In the genomic region with DNA sequence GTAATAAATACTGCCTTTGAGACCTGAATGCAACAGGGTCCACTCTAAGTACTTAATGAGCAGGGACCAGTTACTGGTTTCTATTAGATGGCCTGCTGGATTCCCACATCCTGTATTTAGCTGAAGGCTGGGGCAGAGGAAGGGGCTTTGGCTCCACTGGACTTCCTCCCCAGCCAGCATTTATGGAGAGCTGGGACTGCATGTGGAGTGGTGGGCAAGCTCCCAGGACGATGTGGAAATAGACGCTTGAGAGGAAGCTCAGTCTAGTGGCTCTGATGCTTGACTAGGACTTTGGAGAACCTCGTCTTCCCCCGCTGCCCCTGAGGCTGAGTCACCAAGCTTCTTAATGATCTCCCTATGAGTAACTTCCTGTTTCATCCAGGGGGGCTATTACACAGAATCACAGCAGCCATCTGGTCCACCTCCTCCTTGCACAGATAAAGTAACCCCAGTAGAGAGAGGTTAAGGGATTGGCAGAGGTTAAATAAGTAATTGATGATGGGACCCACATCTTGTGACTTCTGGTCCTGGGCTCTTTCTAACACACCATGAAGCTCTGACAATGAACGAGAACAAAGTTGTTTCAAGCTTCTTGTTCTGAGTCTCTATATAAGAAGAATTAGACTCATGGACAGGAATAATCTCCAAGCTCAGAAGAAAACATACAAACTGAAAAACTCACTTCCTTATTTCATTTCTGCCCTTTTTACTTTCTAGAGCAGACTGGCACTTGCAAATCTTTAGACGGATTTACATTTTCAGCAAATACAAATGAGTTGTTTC, we compare ENCODE assay signal across 8 cellular contexts.
DNase-seq lines count a peak whose midpoint lies in the region; ATAC-seq and TF ChIP-seq lines count a peak whose summit lies in the region.

No MANE protein-coding gene starts in this region.

- H3F3A ChIP-seq in SU-DHL-6 (ENCODE audit: insufficient read depth): peaks cover 3% of the 10 kb centered on the region; the same call in 1 of the 2 replicates

- no peak overlapping the region for H3K4me3 ChIP-seq in SU-DHL-6 (ENCODE audit: insufficient read depth, low read length, poor library complexity, severe bottlenecking)
- H3K4me3 ChIP-seq in fibroblast of pulmonary artery (replicated peaks; ENCODE audit: low read depth, low read length): no peak overlapping the region

- no peaks in the 10 kb centered on the region for H3K36me3 ChIP-seq in SU-DHL-6 (ENCODE audit: low read length)

- no peak overlapping the region for H3K9ac ChIP-seq in SU-DHL-6 (ENCODE audit: low read length)

- no peaks in the 10 kb centered on the region for H3K79me2 ChIP-seq in SU-DHL-6 (ENCODE audit: insufficient read depth, low read length)

- TF ChIP-seq CTCF in SU-DHL-6 (IDR thresholded peaks at IDR 0.05; ENCODE audit: insufficient read depth, low read length, poor library complexity, severe bottlenecking): no peak
- TF ChIP-seq CTCF in fibroblast of pulmonary artery (IDR thresholded peaks at IDR 0.05; ENCODE audit: low read length, missing control alignments): no peak

- H2AFZ ChIP-seq in SU-DHL-6 (ENCODE audit: low read depth, low read length, severe bottlenecking): peak overlapping the region; percentile 42

- ATAC-seq in GM19455 (IDR thresholded peaks at IDR 0.05; ENCODE audit: unreplicated experiment): peak; percentile 79
- ATAC-seq in HG03442 (IDR thresholded peaks at IDR 0.05; ENCODE audit: unreplicated experiment): peak; percentile 86

- DNase-seq in GM04504 (ENCODE audit: low read depth) (peak; percentile 94), fibroblast of pulmonary artery (ENCODE audit: low read depth) (peak; percentile 97), posterior vena cava (ENCODE audit: low spot score) (peak; percentile 94), NCI-H526 treated with DMSO at 0.1 percent for 48 hours (lab: John Stamatoyannopoulos, UW) (no peak), activated gamma-delta T cell treated with Interleukin-2 at 50 U/mL for 16 hours (no peak)

- H3K4me2 ChIP-seq in SU-DHL-6 (ENCODE audit: low read depth, low read length, poor library complexity, severe bottlenecking): no peak overlapping the region

- H3K27ac ChIP-seq in SU-DHL-6 (ENCODE audit: low read depth, low read length): no peak overlapping the region

- no peaks in the 10 kb centered on the region for H3K9me2 ChIP-seq in SU-DHL-6 (replicated peaks; ENCODE audit: insufficient read depth, low read length)

- intact Hi-C loops in posterior vena cava (cut with DNase I): no loop called here

- no peaks in the 10 kb centered on the region for H4K20me1 ChIP-seq in SU-DHL-6 (ENCODE audit: low read depth, low read length)

- no peaks in the 10 kb centered on the region for H3K9me3 ChIP-seq in SU-DHL-6 (ENCODE audit: insufficient read depth, low read length)

- no peaks in the 10 kb centered on the region for H3K27me3 ChIP-seq in SU-DHL-6 (ENCODE audit: low read length)

Comparison
In these comparisons a context has a peak if more than half of its experiments do, and no peak if none do; other contexts are left out.
1. DNase-seq: peak in GM04504 (single experiment), fibroblast of pulmonary artery (single experiment) and posterior vena cava (single experiment); none in NCI-H526 treated with DMSO at 0.1 percent for 48 hours (single experiment) and activated gamma-delta T cell treated with Interleukin-2 at 50 U/mL for 16 hours (single experiment).